Comparison of ENCODE assay signal across 9 cellular contexts in the genomic region with DNA sequence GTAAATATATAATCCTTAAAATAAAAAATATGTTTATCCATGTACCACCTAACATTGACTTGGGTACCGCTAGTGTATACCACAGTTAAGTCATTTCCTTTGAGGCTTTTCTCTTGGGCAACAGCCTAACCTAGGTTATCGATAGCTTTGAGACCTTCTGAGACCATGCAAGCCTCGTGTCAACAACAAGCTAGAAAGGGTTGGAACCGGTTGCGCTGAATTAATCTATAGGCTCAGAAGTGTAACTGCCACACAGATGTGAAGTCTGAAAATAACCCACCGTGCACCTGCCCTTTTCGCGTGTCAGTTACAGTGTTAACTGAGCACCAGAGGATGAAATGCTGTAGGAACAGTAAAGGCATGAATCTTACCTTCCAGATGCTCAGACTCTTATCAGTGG. TPM values are rescaled to one million over a fixed set of nuclear protein-coding genes. Genes with fewer than 3 reads are reported as not detected.
DNase-seq lines count a peak whose midpoint lies in the region; ATAC-seq and TF ChIP-seq lines count a peak whose summit lies in the region.
"Had no signal": no experiment of that assay in that cellular context is flagged by ENCODE, and none has a peak within 500 bp of the region (broad histone marks: within the 10 kb centered on the region; RNA-seq: fewer than 3 reads in every experiment).

No MANE protein-coding gene starts in this region.

- peak overlapping the region; percentile 60 to 97 (median 88) for H3K27ac Mint-ChIP-seq in CD8-positive, alpha-beta memory T cell
- H3K27ac Mint-ChIP-seq in activated CD4-positive, alpha-beta memory T cell treated with anti-CD3 and anti-CD28 coated beads for 36 hours: peak overlapping the region; percentile 76
- H3K27ac Mint-ChIP-seq in mesothelial cell of epicardium: no peak overlapping the region

- no peak overlapping the region for H3K27ac ChIP-seq in CD8-positive, alpha-beta memory T cell (ENCODE audit: low read depth, low read length)
- H3K27ac ChIP-seq in prostate gland: no peak overlapping the region
- H3K27ac ChIP-seq: parathyroid adenoma had no signal

- peaks cover 17% of the 10 kb centered on the region for H3K4me1 ChIP-seq in CD8-positive, alpha-beta memory T cell (ENCODE audit: insufficient read depth, low read length)
- no peaks in the 10 kb centered on the region for H3K4me1 ChIP-seq in prostate gland (replicated peaks)
- H3K4me1 ChIP-seq: parathyroid adenoma had no signal

- intact Hi-C loops in activated CD4-positive, alpha-beta memory T cell treated with anti-CD3 and anti-CD28 coated beads for 36 hours (cut with micrococcal nuclease): loop anchor here (1.0 kb wide), 1 partner anchor 17 kb away; no protein-coding TSS in a partner anchor
- intact Hi-C loops in prostate gland (cut with DNase I): no loop called here

- H3K36me3 Mint-ChIP-seq in CD8-positive, alpha-beta memory T cell: peaks cover 1 to 18% (median 11%) of the 10 kb centered on the region in 3 donors
- peaks cover 65% of the 10 kb centered on the region for H3K36me3 Mint-ChIP-seq in activated CD4-positive, alpha-beta memory T cell treated with anti-CD3 and anti-CD28 coated beads for 36 hours
- H3K36me3 Mint-ChIP-seq in mesothelial cell of epicardium: peaks cover 16% of the 10 kb centered on the region

- H3K9me3 ChIP-seq in CD8-positive, alpha-beta memory T cell (ENCODE audit: low read length): no peaks in the 10 kb centered on the region
- H3K9me3 ChIP-seq in prostate gland: no peaks in the 10 kb centered on the region

- H3K4me3 ChIP-seq in CD8-positive, alpha-beta memory T cell (ENCODE audit: low read length): no peak overlapping the region
- no peak overlapping the region for H3K4me3 ChIP-seq in prostate gland

- H3K4me1 Mint-ChIP-seq in CD8-positive, alpha-beta memory T cell: peaks cover 49 to 86% (median 85%) of the 10 kb centered on the region in 3 donors
- peaks cover 87% of the 10 kb centered on the region for H3K4me1 Mint-ChIP-seq in activated CD4-positive, alpha-beta memory T cell treated with anti-CD3 and anti-CD28 coated beads for 36 hours (ENCODE audit: low read depth)
- peaks cover 26% of the 10 kb centered on the region for H3K4me1 Mint-ChIP-seq in mesothelial cell of epicardium

- no peaks in the 10 kb centered on the region for H3K27me3 ChIP-seq in CD8-positive, alpha-beta memory T cell (ENCODE audit: insufficient read depth, low read length, poor library complexity, severe bottlenecking)
- H3K27me3 ChIP-seq in prostate gland (replicated peaks; ENCODE audit: insufficient read depth): no peaks in the 10 kb centered on the region

- 90% methylated on average over 8 of the region's 8 CpGs for WGBS in prostate gland

- POLR2A ChIA-PET in CD8-positive, alpha-beta memory T cell (lab: Charles Lee): interaction anchor here (1.0 to 1.5 kb wide), 4 partner anchors 18 to 62 kb away, joined by 3 to 4 read pairs (median 4); a partner anchor contains a TSS
- POLR2A ChIA-PET in activated CD4-positive, alpha-beta memory T cell treated with anti-CD3 and anti-CD28 coated beads for 36 hours (lab: Charles Lee): interaction anchor here (1.2 to 2.8 kb wide), 6 partner anchors 17 to 93 kb away, joined by 4 to 29 read pairs (median 15); no protein-coding TSS in a partner anchor

- TF ChIP-seq POLR2A in prostate gland (IDR thresholded peaks at IDR 0.05): no peak

- CTCF ChIA-PET in CD8-positive, alpha-beta memory T cell (lab: Charles Lee): interaction anchor here (0.6 to 2.0 kb wide), 6 partner anchors 11 to 75 kb away, joined by 3 to 8 read pairs (median 5); no protein-coding TSS in a partner anchor
- CTCF ChIA-PET in activated CD4-positive, alpha-beta memory T cell treated with anti-CD3 and anti-CD28 coated beads for 36 hours (lab: Charles Lee): interaction anchor here (0.6 to 1.3 kb wide), 7 partner anchors 9 to 284 kb away, joined by 3 to 6 read pairs (median 3); no protein-coding TSS in a partner anchor

- no peaks in the 10 kb centered on the region for H3K27me3 Mint-ChIP-seq in CD8-positive, alpha-beta memory T cell
- no peaks in the 10 kb centered on the region for H3K27me3 Mint-ChIP-seq in activated CD4-positive, alpha-beta memory T cell treated with anti-CD3 and anti-CD28 coated beads for 36 hours
- H3K27me3 Mint-ChIP-seq in mesothelial cell of epicardium (ENCODE audit: low read depth): no peaks in the 10 kb centered on the region

- H3K9me3 Mint-ChIP-seq in CD8-positive, alpha-beta memory T cell: no peaks in the 10 kb centered on the region
- no peaks in the 10 kb centered on the region for H3K9me3 Mint-ChIP-seq in activated CD4-positive, alpha-beta memory T cell treated with anti-CD3 and anti-CD28 coated beads for 36 hours
- H3K9me3 Mint-ChIP-seq in mesothelial cell of epicardium: peaks cover 1% of the 10 kb centered on the region

- in situ Hi-C loops in KBM-7 (cut with MboI; ENCODE audit: low pct_unique_long_range_greater_than_20kb, low sequenced_read_pairs): no loop called here

- peak; percentile 71 for ATAC-seq in GM19351 (IDR thresholded peaks at IDR 0.05; ENCODE audit: unreplicated experiment)
- peak; percentile 64 for ATAC-seq in HG03103 (IDR thresholded peaks at IDR 0.05; ENCODE audit: low read depth, unreplicated experiment)

- DNase-seq in CD8-positive, alpha-beta memory T cell: peak in 3 of 5 donors; percentile 7 to 65 (median 44)
- DNase-seq in activated CD4-positive, alpha-beta memory T cell treated with anti-CD3 and anti-CD28 coated beads for 36 hours: peak; percentile 49
- DNase-seq in mesothelial cell of epicardium (ENCODE audit: low spot score in 2 of 2, unreplicated experiment in 2 of 2): no peak
- DNase-seq in NCI-H1092 treated with DMSO at 0.1 percent for 48 hours (lab: John Stamatoyannopoulos, UW): no peak
- DNase-seq in prostate gland (ENCODE audit: low spot score): no peak
- no peak for DNase-seq in KBM-7

- no peaks in the 10 kb centered on the region for H3K36me3 ChIP-seq in CD8-positive, alpha-beta memory T cell (ENCODE audit: insufficient read depth, low read length)
- no peaks in the 10 kb centered on the region for H3K36me3 ChIP-seq in prostate gland

- H3K4me3 Mint-ChIP-seq in CD8-positive, alpha-beta memory T cell: peak overlapping the region in 6 of 7 donors; percentile 61 to 78 (median 64)
- peak overlapping the region; percentile 24 for H3K4me3 Mint-ChIP-seq in activated CD4-positive, alpha-beta memory T cell treated with anti-CD3 and anti-CD28 coated beads for 36 hours
- no peak overlapping the region for H3K4me3 Mint-ChIP-seq in mesothelial cell of epicardium

- no peak for TF ChIP-seq CTCF in mesothelial cell of epicardium (IDR thresholded peaks at IDR 0.05; ENCODE audit: unreplicated experiment)
- no peak for TF ChIP-seq CTCF in prostate gland (IDR thresholded peaks at IDR 0.05)

RNA-seq across cellular contexts. Expression of a gene that starts 59.8 kb away (rescaled TPM):
- 10 to 100 TPM; 37.1 to 38.4 TPM for total RNA-seq in CD8-positive, alpha-beta memory T cell
- polyA plus RNA-seq in CD8-positive, alpha-beta memory T cell: 48.7 TPM
- 10 to 100 TPM; 79.4 to 79.6 TPM for total RNA-seq in activated CD4-positive, alpha-beta memory T cell treated with anti-CD3 and anti-CD28 coated beads for 36 hours
- total RNA-seq in mesothelial cell of epicardium: 50.9 to 52.5 TPM (median 51.4 TPM) in 3 replicates
- total RNA-seq in prostate gland: 10 to 100 TPM; 67.9 to 90.1 TPM

Comparison
In these comparisons a context has a peak if more than half of its experiments do, and no peak if none do; other contexts are left out.
1. DNase-seq: peak in CD8-positive, alpha-beta memory T cell (3 of 5) and activated CD4-positive, alpha-beta memory T cell treated with anti-CD3 and anti-CD28 coated beads for 36 hours (single experiment); none in mesothelial cell of epicardium (0 of 2), NCI-H1092 treated with DMSO at 0.1 percent for 48 hours (single experiment), prostate gland (single experiment) and KBM-7 (single experiment).